18 cellular contexts compared by ENCODE assay signal in genomic region chrX:45815389-45815788, GRCh38.
"Had no signal": no experiment of that assay in that cellular context is flagged by ENCODE, and none has a peak within 500 bp of the region (broad histone marks: within the 10 kb centered on the region; RNA-seq: fewer than 3 reads in every experiment).

No MANE protein-coding gene starts in this region.

- H3K4me1 ChIP-seq: gastrocnemius medialis, lower lobe of right lung, parathyroid adenoma, right lobe of liver, SJCRH30, tibial artery had no signal

- H3K4me3 Mint-ChIP-seq: activated T-cell treated with anti-CD3 and anti-CD28 coated beads, Interleukin-2, amount 50 U/mL, for 4 hours; dendritic cell treated with granulocyte-macrophage colony-stimulating factor and Interleukin-4, amounts not matched to agents 40 ng/mL and 50 ng/mL, for 4 days; nephron; stimulated activated memory B cell treated with anti-CD40 and anti-IgM and Interleukin-4, amounts not matched to agents 10 μg/mL and 1 μg/mL and 100 μg/mL, for 72 hours had no signal

- H2AFZ ChIP-seq: parathyroid adenoma had no signal

- DNase-seq: activated CD4-positive, alpha-beta T cell treated with anti-CD3 and anti-CD28 coated beads for 4 hours; activated gamma-delta T cell treated with Interleukin-2 at 50 U/mL for 16 hours; activated T-cell treated with anti-CD3 and anti-CD28 coated beads, Interleukin-2, amount 50 U/mL, for 4 hours; effector CD8-positive, alpha-beta T cell; gastrocnemius medialis; head of caudate nucleus; lower lobe of right lung; right lobe of liver; SJCRH30; stimulated activated CD4-positive, alpha-beta T cell treated with anti-CD3 and anti-CD28 coated beads, Interleukin-4, amount 100 ng/mL, for 24 hours; tibial artery had no signal

- H3K9me3 ChIP-seq: gastrocnemius medialis, lower lobe of right lung, right lobe of liver, SJCRH30, tibial artery had no signal

- H3K27ac Mint-ChIP-seq: dendritic cell treated with granulocyte-macrophage colony-stimulating factor and Interleukin-4, amounts not matched to agents 40 ng/mL and 50 ng/mL, for 4 days; nephron; stimulated activated memory B cell treated with anti-CD40 and anti-IgM and Interleukin-4, amounts not matched to agents 10 μg/mL and 1 μg/mL and 100 μg/mL, for 72 hours had no signal

- H3K4me3 ChIP-seq: cardiac muscle cell, gastrocnemius medialis, lower lobe of right lung, right lobe of liver, SJCRH30, smooth muscle cell, tibial artery had no signal

- H3K27me3 Mint-ChIP-seq: dendritic cell treated with granulocyte-macrophage colony-stimulating factor and Interleukin-4, amounts not matched to agents 40 ng/mL and 50 ng/mL, for 4 days; stimulated activated memory B cell treated with anti-CD40 and anti-IgM and Interleukin-4, amounts not matched to agents 10 μg/mL and 1 μg/mL and 100 μg/mL, for 72 hours had no signal

- H3K27me3 ChIP-seq: cardiac muscle cell, gastrocnemius medialis, right lobe of liver, SJCRH30, tibial artery had no signal

- H3K79me2 ChIP-seq: parathyroid adenoma had no signal

- H3K4me2 ChIP-seq: smooth muscle cell had no signal

- H3K27ac ChIP-seq: cardiac muscle cell, gastrocnemius medialis, lower lobe of right lung, parathyroid adenoma, right lobe of liver, SJCRH30, tibial artery had no signal

- H3K36me3 Mint-ChIP-seq: stimulated activated memory B cell treated with anti-CD40 and anti-IgM and Interleukin-4, amounts not matched to agents 10 μg/mL and 1 μg/mL and 100 μg/mL, for 72 hours had no signal

- H3K36me3 ChIP-seq: cardiac muscle cell, gastrocnemius medialis, lower lobe of right lung, right lobe of liver, SJCRH30, tibial artery had no signal

- H3K9me3 Mint-ChIP-seq: activated T-cell treated with anti-CD3 and anti-CD28 coated beads, Interleukin-2, amount 50 U/mL, for 4 hours; dendritic cell treated with granulocyte-macrophage colony-stimulating factor and Interleukin-4, amounts not matched to agents 40 ng/mL and 50 ng/mL, for 4 days; stimulated activated memory B cell treated with anti-CD40 and anti-IgM and Interleukin-4, amounts not matched to agents 10 μg/mL and 1 μg/mL and 100 μg/mL, for 72 hours had no signal

- ATAC-seq: activated T-cell treated with anti-CD3 and anti-CD28 coated beads, Interleukin-2, amount 50 U/mL, for 4 hours; esophagus mucosa; gastrocnemius medialis; lower lobe of right lung; right lobe of liver; stimulated activated memory B cell treated with anti-CD40 and anti-IgM and Interleukin-4, amounts not matched to agents 10 μg/mL and 1 μg/mL and 100 μg/mL, for 72 hours had no signal
